In genomic region chr15:84817461-84818081, GRCh38 we compare ENCODE assay signal across 11 cellular contexts. TPM values are rescaled to one million over a fixed set of nuclear protein-coding genes. Genes with fewer than 3 reads are reported as not detected.
DNase-seq lines count a peak whose midpoint lies in the region; ATAC-seq and TF ChIP-seq lines count a peak whose summit lies in the region.
"Had no signal": no experiment of that assay in that cellular context is flagged by ENCODE, and none has a peak within 500 bp of the region (broad histone marks: within the 10 kb centered on the region; RNA-seq: fewer than 3 reads in every experiment).

No MANE protein-coding gene starts in this region.

- H3K9me3 ChIP-seq in muscle layer of duodenum (ENCODE audit: control insufficient read depth in 1 of 2, low read length in 2 of 2) (no peaks in the 10 kb centered on the region), uterus (no peaks in the 10 kb centered on the region)

- peaks cover 5% of the 10 kb centered on the region for H3K27me3 Mint-ChIP-seq in activated naive CD8-positive, alpha-beta T cell treated with anti-CD3 and anti-CD28 coated beads, Interleukin-2, amount 50 U/mL, for 24 hours
- H3K27me3 Mint-ChIP-seq in activated naive CD8-positive, alpha-beta T cell treated with anti-CD3 and anti-CD28 coated beads for 36 hours = peaks cover 14% of the 10 kb centered on the region
- peaks cover 12% of the 10 kb centered on the region for H3K27me3 Mint-ChIP-seq in glutamatergic neuron (ENCODE audit: unreplicated experiment)

- H3K4me3 ChIP-seq in muscle layer of duodenum (ENCODE audit: low read depth in 1 of 2, low read length in 2 of 2) (peak overlapping the region; percentile 44 to 56), uterus (no peak overlapping the region)

- H3K4me1 ChIP-seq in muscle layer of duodenum (ENCODE audit: control insufficient read depth in 1 of 2, insufficient read depth in 2 of 2, low read length in 2 of 2) = peaks cover 14 to 41% of the 10 kb centered on the region in 2 donors
- H3K4me1 ChIP-seq in uterus = no peaks in the 10 kb centered on the region

- ATAC-seq in activated naive CD8-positive, alpha-beta T cell treated with anti-CD3 and anti-CD28 coated beads, Interleukin-2, amount 50 U/mL, for 24 hours = peak; percentile 17
- ATAC-seq in GM21515 (IDR thresholded peaks at IDR 0.05; ENCODE audit: unreplicated experiment) = no peak
- ATAC-seq: activated CD8-positive, alpha-beta memory T cell treated with anti-CD3 and anti-CD28 coated beads, Interleukin-2, amount 10 ng/mL, durations not matched to agents 7 days and 5 days had no signal

- H3K27me3 ChIP-seq in muscle layer of duodenum (ENCODE audit: low read depth, low read length) (no peaks in the 10 kb centered on the region), uterus (no peaks in the 10 kb centered on the region)

- peak overlapping the region; percentile 62 for H3K27ac ChIP-seq in muscle layer of duodenum (ENCODE audit: low read length)
- peak overlapping the region; percentile 47 to 48 for H3K27ac ChIP-seq in uterus

- no peak for DNase-seq in activated naive CD8-positive, alpha-beta T cell treated with anti-CD3 and anti-CD28 coated beads, Interleukin-2, amount 50 U/mL, for 24 hours
- no peak for DNase-seq in activated naive CD8-positive, alpha-beta T cell treated with anti-CD3 and anti-CD28 coated beads for 36 hours
- DNase-seq in glutamatergic neuron (no peak), uterus (no peak), head of caudate nucleus (no peak), GM20000 (ENCODE audit: low spot score) (no peak)
- DNase-seq: activated CD8-positive, alpha-beta memory T cell treated with anti-CD3 and anti-CD28 coated beads, Interleukin-2, amount 10 ng/mL, durations not matched to agents 7 days and 5 days; GOT3 had no signal

- no peaks in the 10 kb centered on the region for H3K9me3 Mint-ChIP-seq in activated naive CD8-positive, alpha-beta T cell treated with anti-CD3 and anti-CD28 coated beads, Interleukin-2, amount 50 U/mL, for 24 hours
- no peaks in the 10 kb centered on the region for H3K9me3 Mint-ChIP-seq in activated naive CD8-positive, alpha-beta T cell treated with anti-CD3 and anti-CD28 coated beads for 36 hours
- H3K9me3 Mint-ChIP-seq in glutamatergic neuron (ENCODE audit: unreplicated experiment) = peaks cover 6% of the 10 kb centered on the region
- H3K9me3 Mint-ChIP-seq: IgD-negative memory B cell had no signal

- H3K4me1 Mint-ChIP-seq in activated naive CD8-positive, alpha-beta T cell treated with anti-CD3 and anti-CD28 coated beads, Interleukin-2, amount 50 U/mL, for 24 hours = peaks cover 6% of the 10 kb centered on the region
- peaks cover 7% of the 10 kb centered on the region for H3K4me1 Mint-ChIP-seq in activated naive CD8-positive, alpha-beta T cell treated with anti-CD3 and anti-CD28 coated beads for 36 hours
- peaks cover 30% of the 10 kb centered on the region for H3K4me1 Mint-ChIP-seq in glutamatergic neuron (ENCODE audit: low read depth, unreplicated experiment)

- H3K36me3 ChIP-seq in muscle layer of duodenum (ENCODE audit: control insufficient read depth in 1 of 2, insufficient read depth in 2 of 2, low read length in 2 of 2) (no peaks in the 10 kb centered on the region), uterus (no peaks in the 10 kb centered on the region)

- H3K4me3 Mint-ChIP-seq in activated naive CD8-positive, alpha-beta T cell treated with anti-CD3 and anti-CD28 coated beads, Interleukin-2, amount 50 U/mL, for 24 hours = no peak overlapping the region
- no peak overlapping the region for H3K4me3 Mint-ChIP-seq in activated naive CD8-positive, alpha-beta T cell treated with anti-CD3 and anti-CD28 coated beads for 36 hours
- H3K4me3 Mint-ChIP-seq in glutamatergic neuron (ENCODE audit: unreplicated experiment) = peak overlapping the region; percentile 65
- H3K4me3 Mint-ChIP-seq: activated CD8-positive, alpha-beta memory T cell treated with anti-CD3 and anti-CD28 coated beads, Interleukin-2, amount 10 ng/mL, durations not matched to agents 7 days and 5 days; IgD-negative memory B cell had no signal

- no peak overlapping the region for H3K27ac Mint-ChIP-seq in activated naive CD8-positive, alpha-beta T cell treated with anti-CD3 and anti-CD28 coated beads, Interleukin-2, amount 50 U/mL, for 24 hours
- no peak overlapping the region for H3K27ac Mint-ChIP-seq in activated naive CD8-positive, alpha-beta T cell treated with anti-CD3 and anti-CD28 coated beads for 36 hours
- H3K27ac Mint-ChIP-seq in glutamatergic neuron (ENCODE audit: unreplicated experiment) = no peak overlapping the region
- H3K27ac Mint-ChIP-seq: activated CD8-positive, alpha-beta memory T cell treated with anti-CD3 and anti-CD28 coated beads, Interleukin-2, amount 10 ng/mL, durations not matched to agents 7 days and 5 days; IgD-negative memory B cell had no signal

- intact Hi-C loops in uterus (cut with DNase I; ENCODE audit: low total_unique reads) (no loop called here), head of caudate nucleus (cut with DNase I) (no loop called here)

- no peaks in the 10 kb centered on the region for H3K36me3 Mint-ChIP-seq in activated naive CD8-positive, alpha-beta T cell treated with anti-CD3 and anti-CD28 coated beads, Interleukin-2, amount 50 U/mL, for 24 hours (ENCODE audit: low read depth)
- H3K36me3 Mint-ChIP-seq in activated naive CD8-positive, alpha-beta T cell treated with anti-CD3 and anti-CD28 coated beads for 36 hours = no peaks in the 10 kb centered on the region
- peaks cover 3% of the 10 kb centered on the region for H3K36me3 Mint-ChIP-seq in glutamatergic neuron (ENCODE audit: unreplicated experiment)
- H3K36me3 Mint-ChIP-seq: activated CD8-positive, alpha-beta memory T cell treated with anti-CD3 and anti-CD28 coated beads, Interleukin-2, amount 10 ng/mL, durations not matched to agents 7 days and 5 days had no signal

- TF ChIP-seq POLR2A in uterus (IDR thresholded peaks at IDR 0.05) = no peak

- TF ChIP-seq CTCF in glutamatergic neuron (IDR thresholded peaks at IDR 0.05; ENCODE audit: partially characterized antibody, unreplicated experiment) = no peak
- TF ChIP-seq CTCF in uterus (IDR thresholded peaks at IDR 0.05) = no peak
- no peak for TF ChIP-seq CTCF in GM20000 (IDR thresholded peaks at IDR 0.05; ENCODE audit: extremely low read depth, missing control alignments)

RNA-seq across cellular contexts. Expression of gene ALPK3, which starts 0.4 kb away (rescaled TPM):
- total RNA-seq in activated naive CD8-positive, alpha-beta T cell treated with anti-CD3 and anti-CD28 coated beads for 36 hours = under 1 TPM; 0.04 to 0.06 TPM
- total RNA-seq in glutamatergic neuron (ENCODE audit: unreplicated experiment) (6.8 TPM), uterus (1 to 10 TPM in 3 of 4 donors, under 1 TPM in 1; 0.88 to 6.3 (median 3.4) TPM)

Comparison
In these comparisons a context has a peak if more than half of its experiments do, and no peak if none do; other contexts are left out.
1. H3K4me3 ChIP-seq: peak in muscle layer of duodenum (2 of 2); none in uterus (0 of 2).